1 cellular context compared by ENCODE assay signal in genomic region chr6:75611011-75611701, GRCh38.
TF ChIP-seq lines count a peak whose summit lies in the region.

No MANE protein-coding gene starts in this region.

TF ChIP-seq in A549, 52 proteins besides CTCF, POLR2A, EP300 and RAD21 (continued from another document):
- no peak for TF ChIP-seq REST (IDR thresholded peaks at IDR 0.05)
- TF ChIP-seq RNF2 (IDR thresholded peaks at IDR 0.05; ENCODE audit: borderline replicate concordance, low read depth) = no peak
- no peak for TF ChIP-seq FOSB (CRISPR knock-in tag; IDR thresholded peaks at IDR 0.05)
- TF ChIP-seq MAX (IDR thresholded peaks at IDR 0.05) = no peak
- TF ChIP-seq HMGXB4 (CRISPR knock-in tag; IDR thresholded peaks at IDR 0.05; ENCODE audit: borderline replicate concordance) = no peak
